18 cellular contexts compared by ENCODE assay signal in genomic region chr5:82684659-82685058, GRCh38.
DNase-seq lines count a peak whose midpoint lies in the region; ATAC-seq and TF ChIP-seq lines count a peak whose summit lies in the region.
"Had no signal": no experiment of that assay in that cellular context is flagged by ENCODE, and none has a peak within 500 bp of the region (broad histone marks: within the 10 kb centered on the region; RNA-seq: fewer than 3 reads in every experiment).

No MANE protein-coding gene starts in this region.

- H3K79me2 ChIP-seq in OCI-LY7 (ENCODE audit: insufficient read depth, low read depth, low read length): no peaks in the 10 kb centered on the region

- no peak overlapping the region for H3K27ac ChIP-seq in OCI-LY7 (ENCODE audit: low read depth, low read length, poor library complexity, severe bottlenecking)
- H3K27ac ChIP-seq: 22Rv1, A549, C4-2B had no signal

- H4K20me1 ChIP-seq in OCI-LY7 (ENCODE audit: insufficient read depth, low read length): no peaks in the 10 kb centered on the region

- H3K4me3 Mint-ChIP-seq in activated CD4-positive, alpha-beta T cell treated with anti-CD3 and anti-CD28 coated beads, Interleukin-2, amount 10 ng/mL, durations not matched to agents 24 days and 14 days: no peak overlapping the region
- H3K4me3 Mint-ChIP-seq: CD4-positive, alpha-beta T cell; H9 had no signal

- H3K27ac Mint-ChIP-seq in activated CD4-positive, alpha-beta T cell treated with anti-CD3 and anti-CD28 coated beads, Interleukin-2, amount 10 ng/mL, durations not matched to agents 24 days and 14 days: peak overlapping the region; percentile 57
- H3K27ac Mint-ChIP-seq: CD4-positive, alpha-beta T cell; H9 had no signal

- POLR2A ChIA-PET in OCI-LY7 (lab: Charles Lee): interaction anchor here (1.1 kb wide), 1 partner anchor 58 kb away, joined by 3 read pairs; no protein-coding TSS in a partner anchor

- H3K4me2 ChIP-seq in OCI-LY7 (ENCODE audit: low read length): no peak overlapping the region
- H3K4me2 ChIP-seq: A549 had no signal

- intact Hi-C loops in activated CD4-positive, alpha-beta T cell treated with anti-CD3 and anti-CD28 coated beads, Interleukin-2, amount 10 ng/mL, durations not matched to agents 24 days and 14 days (cut with micrococcal nuclease): no loop called here
- intact Hi-C loops in sciatic nerve (cut with DNase I) (no loop called here), OCI-LY7 (cut with micrococcal nuclease; ENCODE audit: unreplicated experiment) (no loop called here)

- peaks cover 12% of the 10 kb centered on the region for H3K9me3 Mint-ChIP-seq in activated CD4-positive, alpha-beta T cell treated with anti-CD3 and anti-CD28 coated beads, Interleukin-2, amount 10 ng/mL, durations not matched to agents 24 days and 14 days
- H3K9me3 Mint-ChIP-seq: CD4-positive, alpha-beta T cell; H9 had no signal

- peaks cover 2% of the 10 kb centered on the region for H3K27me3 Mint-ChIP-seq in activated CD4-positive, alpha-beta T cell treated with anti-CD3 and anti-CD28 coated beads, Interleukin-2, amount 10 ng/mL, durations not matched to agents 24 days and 14 days
- H3K27me3 Mint-ChIP-seq: CD4-positive, alpha-beta T cell had no signal

- H3K9me2 ChIP-seq in OCI-LY7 (ENCODE audit: insufficient read depth, low read length): no peaks in the 10 kb centered on the region

- no peaks in the 10 kb centered on the region for H3K4me1 Mint-ChIP-seq in activated CD4-positive, alpha-beta T cell treated with anti-CD3 and anti-CD28 coated beads, Interleukin-2, amount 10 ng/mL, durations not matched to agents 24 days and 14 days
- H3K4me1 Mint-ChIP-seq: H9 had no signal

- no peaks in the 10 kb centered on the region for H3K36me3 Mint-ChIP-seq in activated CD4-positive, alpha-beta T cell treated with anti-CD3 and anti-CD28 coated beads, Interleukin-2, amount 10 ng/mL, durations not matched to agents 24 days and 14 days (ENCODE audit: low read depth)

- no peak overlapping the region for H2AFZ ChIP-seq in OCI-LY7 (ENCODE audit: low read length)

- CTCF ChIA-PET in OCI-LY7 (lab: Charles Lee; ENCODE audit: unreplicated experiment): no interaction called here

- no peak for DNase-seq in activated CD4-positive, alpha-beta T cell treated with anti-CD3 and anti-CD28 coated beads, Interleukin-2, amount 10 ng/mL, durations not matched to agents 24 days and 14 days
- DNase-seq in activated CD4-positive, alpha-beta T cell treated with anti-CD3 and anti-CD28 coated beads for 48 hours: no peak
- peak; percentile 28 to 79 for DNase-seq in NOMO-1 (lab: John Stamatoyannopoulos, UW; ENCODE audit: unreplicated experiment in 2 of 2)
- peak; percentile 8 for DNase-seq in fibroblast of peridontal ligament (ENCODE audit: extremely low read depth)
- DNase-seq in sciatic nerve (ENCODE audit: low spot score): no peak
- no peak for DNase-seq in OCI-LY7 (ENCODE audit: low spot score)
- DNase-seq: AML-193; Caco-2; CD4-positive, alpha-beta T cell; DMS153; DMS79; GDM1; H9 had no signal

- H3K4me1 ChIP-seq in OCI-LY7 (ENCODE audit: insufficient read depth, low read length, poor library complexity, severe bottlenecking): no peaks in the 10 kb centered on the region
- H3K4me1 ChIP-seq: A549, Caco-2 had no signal

- H3K4me3 ChIP-seq in OCI-LY7 (ENCODE audit: low read depth, low read length, poor library complexity, severe bottlenecking): no peak overlapping the region
- H3K4me3 ChIP-seq: A549 had no signal

- H3K36me3 ChIP-seq in OCI-LY7 (ENCODE audit: insufficient read depth, low read length): no peaks in the 10 kb centered on the region

- no peak for TF ChIP-seq CTCF in OCI-LY7 (conservative IDR thresholded peaks at IDR 0.05; ENCODE audit: low read length)

- no TSS peak for BruUV-seq in OCI-LY7 (replicated peaks; lab: Mats Ljungman, UMichigan)

- no peaks in the 10 kb centered on the region for H3K9me3 ChIP-seq in OCI-LY7 (ENCODE audit: low read length)
- H3K9me3 ChIP-seq: A549, Caco-2 had no signal

- ATAC-seq in sciatic nerve: peak; percentile 46
- ATAC-seq in HG02884 (IDR thresholded peaks at IDR 0.05; ENCODE audit: unreplicated experiment): no peak
- ATAC-seq: A549, HepG2 had no signal

Comparison
In these comparisons a context has a peak if more than half of its experiments do, and no peak if none do; other contexts are left out.
1. DNase-seq: peak in NOMO-1 (2 of 2) and fibroblast of peridontal ligament (single experiment); none in activated CD4-positive, alpha-beta T cell treated with anti-CD3 and anti-CD28 coated beads, Interleukin-2, amount 10 ng/mL, durations not matched to agents 24 days and 14 days (single experiment), activated CD4-positive, alpha-beta T cell treated with anti-CD3 and anti-CD28 coated beads for 48 hours (single experiment), sciatic nerve (single experiment) and OCI-LY7 (single experiment).